28 cellular contexts compared by ENCODE assay signal in the genomic region with DNA sequence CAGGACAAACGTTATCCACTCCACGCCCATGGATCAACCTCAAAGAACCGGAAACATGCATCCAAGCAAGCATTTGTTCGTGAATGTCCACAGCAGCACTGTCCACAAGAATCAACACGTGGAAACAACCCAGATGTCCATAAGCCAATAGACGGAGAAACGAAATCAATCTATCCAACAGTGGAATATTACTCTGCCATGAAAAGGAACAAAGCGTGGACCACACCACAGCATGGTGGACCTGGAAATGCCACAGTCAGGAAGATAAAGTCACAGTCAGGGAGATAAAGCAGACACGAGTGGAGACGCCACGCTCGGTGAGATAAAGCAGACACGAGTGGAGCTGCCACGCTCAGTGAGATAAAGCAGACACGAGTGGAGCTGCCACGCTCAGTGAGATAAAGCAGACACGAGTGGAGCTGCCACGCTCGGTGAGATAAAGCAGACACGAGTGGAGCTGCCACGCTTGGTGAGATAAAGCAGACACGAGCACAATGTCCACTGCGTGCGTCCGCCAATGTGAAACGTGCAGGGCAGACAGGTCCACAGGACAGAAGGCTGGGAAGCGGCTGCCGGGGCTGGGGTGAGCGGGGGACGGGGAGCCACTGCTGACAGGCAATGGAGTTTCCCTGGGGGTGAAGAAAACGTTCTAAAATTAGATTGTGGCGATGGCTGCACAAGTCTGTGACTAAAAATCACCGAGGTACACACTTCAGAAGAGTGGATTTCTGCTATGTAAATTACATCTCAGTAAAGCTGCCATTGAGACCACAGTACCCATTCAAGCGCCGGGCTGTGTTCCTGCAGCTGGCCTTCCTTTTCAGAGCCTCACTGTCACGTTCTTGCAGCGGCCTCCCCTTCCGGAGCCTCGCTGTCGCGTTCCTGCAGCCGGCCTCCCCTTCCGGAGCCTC. TPM values are rescaled to one million over a fixed set of nuclear protein-coding genes. Genes with fewer than 3 reads are reported as not detected.
"Had no signal": no experiment of that assay in that cellular context is flagged by ENCODE, and none has a peak within 500 bp of the region (broad histone marks: within the 10 kb centered on the region; RNA-seq: fewer than 3 reads in every experiment).

No MANE protein-coding gene starts in this region.

- H3K4me3 ChIP-seq: adrenal gland, ascending aorta, esophagus muscularis mucosa, hepatocyte, lung, thyroid gland had no signal

- H3K27me3 Mint-ChIP-seq: activated T-cell treated with anti-CD3 and anti-CD28 coated beads, Interleukin-2, amount 50 U/mL, for 24 hours; activated T-helper 17 cell treated with anti-CD3 and anti-CD28 coated beads, Interleukin-2, amount 50 U/mL, for 72 hours; effector memory CD8-positive, alpha-beta T cell; naive B cell; progenitor cell of endocrine pancreas; stimulated activated naive CD8-positive, alpha-beta T cell treated with anti-CD3 and anti-CD28 coated beads, Interleukin-15, Interleukin-2, amounts not matched to agents 100 ng/mL and 50 ng/mL, for 24 hours had no signal

- H3K4me1 Mint-ChIP-seq: immature natural killer cell had no signal

- H3K9me3 Mint-ChIP-seq: activated T-cell treated with anti-CD3 and anti-CD28 coated beads, Interleukin-2, amount 50 U/mL, for 24 hours; activated T-helper 17 cell treated with anti-CD3 and anti-CD28 coated beads, Interleukin-2, amount 50 U/mL, for 72 hours; effector memory CD8-positive, alpha-beta T cell; immature natural killer cell had no signal

- H3K9me3 ChIP-seq: adrenal gland, ascending aorta, esophagus muscularis mucosa, thyroid gland had no signal

- H3K36me3 ChIP-seq: brain microvascular endothelial cell, thyroid gland had no signal

- H3K4me1 ChIP-seq: adrenal gland had no signal

- FAIRE-seq: frontal cortex, TTC549 had no signal

- H3K27ac ChIP-seq: adrenal gland, ascending aorta, brain microvascular endothelial cell, esophagus muscularis mucosa, hepatocyte, thyroid gland, WERI-Rb-1 had no signal

- H3K4me3 Mint-ChIP-seq: activated T-cell treated with anti-CD3 and anti-CD28 coated beads, Interleukin-2, amount 50 U/mL, for 24 hours; activated T-helper 17 cell treated with anti-CD3 and anti-CD28 coated beads, Interleukin-2, amount 50 U/mL, for 72 hours; effector memory CD8-positive, alpha-beta T cell; immature natural killer cell; stimulated activated naive CD8-positive, alpha-beta T cell treated with anti-CD3 and anti-CD28 coated beads, Interleukin-15, Interleukin-2, amounts not matched to agents 100 ng/mL and 50 ng/mL, for 24 hours had no signal

- ATAC-seq: activated naive CD4-positive, alpha-beta T cell treated with anti-CD3 and anti-CD28 coated beads, Interleukin-2, amount 50 U/mL, for 72 hours; activated T-helper 17 cell treated with anti-CD3 and anti-CD28 coated beads, Interleukin-2, amount 50 U/mL, for 72 hours; effector memory CD8-positive, alpha-beta T cell; left lobe of liver had no signal

- H3K27me3 ChIP-seq: adrenal gland, ascending aorta, brain microvascular endothelial cell, esophagus muscularis mucosa, hepatocyte, thyroid gland had no signal

- H3K27ac Mint-ChIP-seq: activated T-cell treated with anti-CD3 and anti-CD28 coated beads, Interleukin-2, amount 50 U/mL, for 24 hours; activated T-helper 17 cell treated with anti-CD3 and anti-CD28 coated beads, Interleukin-2, amount 50 U/mL, for 72 hours; immature natural killer cell; progenitor cell of endocrine pancreas; stimulated activated naive CD8-positive, alpha-beta T cell treated with anti-CD3 and anti-CD28 coated beads, Interleukin-15, Interleukin-2, amounts not matched to agents 100 ng/mL and 50 ng/mL, for 24 hours had no signal

- DNase-seq: activated CD4-positive, alpha-beta T cell treated with anti-CD3 and anti-CD28 coated beads for 1 hour; activated CD4-positive, alpha-beta T cell treated with anti-CD3 and anti-CD28 coated beads, Interleukin-2, amount 50 U/mL, for 4 hours; activated CD8-positive, alpha-beta memory T cell treated with anti-CD3 and anti-CD28 coated beads for 24 hours; activated CD8-positive, alpha-beta memory T cell treated with anti-CD3 and anti-CD28 coated beads, Interleukin-2, amount 50 U/mL, for 4 hours; activated T-cell treated with anti-CD3 and anti-CD28 coated beads, Interleukin-2, amount 50 U/mL, for 24 hours; adrenal gland; brain microvascular endothelial cell; central memory CD4-positive, alpha-beta T cell; effector memory CD8-positive, alpha-beta T cell; glutamatergic neuron; immature natural killer cell; naive B cell; retina; stimulated activated CD4-positive, alpha-beta T cell treated with anti-CD3 and anti-CD28 coated beads, Interleukin-4, amount 100 ng/mL, for 24 hours; substantia nigra; thyroid gland; WERI-Rb-1 had no signal

RNA-seq across cellular contexts. Expression of a gene that starts 10.6 kb away (rescaled TPM):
- total RNA-seq: activated naive CD4-positive, alpha-beta T cell treated with anti-CD3 and anti-CD28 coated beads, Interleukin-2, amount 50 U/mL, for 72 hours had no signal
